30 cellular contexts compared by ENCODE assay signal in the genomic region with DNA sequence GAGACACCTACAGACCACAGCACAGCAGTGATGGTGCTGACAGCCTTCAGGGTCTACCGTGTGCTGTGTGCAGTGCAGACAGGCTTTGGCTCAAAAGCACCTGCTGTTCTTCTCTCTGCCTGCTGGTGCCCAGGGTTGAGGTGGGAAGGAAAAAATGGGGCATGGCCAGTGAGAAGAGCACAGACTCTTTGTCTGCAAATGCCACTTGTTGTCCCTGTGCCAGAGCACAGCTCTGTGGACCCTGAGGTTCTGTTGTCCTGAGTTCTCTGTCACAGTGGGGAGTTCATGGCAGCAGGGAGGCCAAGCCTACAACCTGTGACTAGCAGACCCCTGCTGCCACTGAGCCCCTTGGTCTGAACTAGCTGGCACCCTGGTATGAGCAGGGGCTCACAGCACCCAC.
"Had no signal": no experiment of that assay in that cellular context is flagged by ENCODE, and none has a peak within 500 bp of the region (broad histone marks: within the 10 kb centered on the region; RNA-seq: fewer than 3 reads in every experiment).

No MANE protein-coding gene starts in this region.

- H3K9me3 ChIP-seq: adrenal gland, body of pancreas, SJSA1, SK-N-SH had no signal

- H3K27ac ChIP-seq: adrenal gland, body of pancreas, PC-9, SJSA1 had no signal

- H3K9ac ChIP-seq: SK-N-SH had no signal

- H3K9me3 Mint-ChIP-seq: activated naive CD4-positive, alpha-beta T cell treated with anti-CD3 and anti-CD28 coated beads for 36 hours; activated naive CD4-positive, alpha-beta T cell treated with anti-CD3 and anti-CD28 coated beads, Interleukin-2, amount 50 U/mL, for 72 hours; activated T-cell treated with anti-CD3 and anti-CD28 coated beads, Interleukin-2, amount 50 U/mL, for 24 hours; T-helper 1 cell treated with Interleukin-12 subunit alpha and Interleukin-12 subunit beta and Interleukin-4 antibody, amounts not matched to agents 30 μg/mL and 1 μg/mL, for 36 hours had no signal

- H3K4me3 Mint-ChIP-seq: activated CD4-positive, alpha-beta T cell treated with anti-CD3 and anti-CD28 coated beads for 36 hours; activated CD4-positive, alpha-beta T cell treated with anti-CD3 and anti-CD28 coated beads, Interleukin-2, amount 10 ng/mL, durations not matched to agents 7 days and 5 days; activated CD8-positive, alpha-beta T cell treated with anti-CD3 and anti-CD28 coated beads, Interleukin-2, amount 10 ng/mL, durations not matched to agents 7 days and 5 days; activated naive CD4-positive, alpha-beta T cell treated with anti-CD3 and anti-CD28 coated beads for 36 hours; activated T-cell treated with anti-CD3 and anti-CD28 coated beads, Interleukin-2, amount 50 U/mL, for 24 hours; T-helper 1 cell treated with Interleukin-12 subunit alpha and Interleukin-12 subunit beta and Interleukin-4 antibody, amounts not matched to agents 30 μg/mL and 1 μg/mL, for 36 hours; T-helper 2 cell treated with Interferon-gamma antibody and Interleukin-4, amounts not matched to agents 5 μg/mL and 100 μg/mL, for 36 hours; WTC11 had no signal

- H3K27me3 Mint-ChIP-seq: activated CD4-positive, alpha-beta T cell treated with anti-CD3 and anti-CD28 coated beads, Interleukin-2, amount 10 ng/mL, durations not matched to agents 7 days and 5 days had no signal

- DNase-seq: activated CD4-positive, alpha-beta T cell treated with anti-CD3 and anti-CD28 coated beads for 36 hours; activated CD4-positive, alpha-beta T cell treated with anti-CD3 and anti-CD28 coated beads, Interleukin-2, amount 10 ng/mL, durations not matched to agents 7 days and 5 days; activated CD4-positive, alpha-beta T cell treated with anti-CD3 and anti-CD28 coated beads, Interleukin-2, amount 50 U/mL, for 48 hours; activated CD8-positive, alpha-beta T cell treated with anti-CD3 and anti-CD28 coated beads, Interleukin-2, amount 10 ng/mL, durations not matched to agents 7 days and 5 days; activated gamma-delta T cell treated with Interleukin-2 at 50 U/mL for 16 hours; activated naive CD4-positive, alpha-beta T cell treated with anti-CD3 and anti-CD28 coated beads for 36 hours; activated T-cell treated with anti-CD3 and anti-CD28 coated beads, Interleukin-2, amount 50 U/mL, for 24 hours; adrenal gland; body of pancreas; caudate nucleus; Karpas-422; KBM-7; MV-4-11; NCI-H1092; NCI-H1436 treated with DMSO at 0.1 percent for 48 hours; NCI-H1694 treated with DMSO at 0.1 percent for 48 hours; NCI-H2029; NCI-H345; NCI-H526; NCI-H748 treated with DMSO at 0.1 percent for 48 hours; PC-9; SHP77 treated with DMSO at 0.1 percent for 48 hours; SK-N-SH had no signal

- H3K36me3 ChIP-seq: adrenal gland, SJSA1 had no signal

- H3K27me3 ChIP-seq: body of pancreas, SJSA1 had no signal

- ATAC-seq: activated CD4-positive, alpha-beta T cell treated with anti-CD3 and anti-CD28 coated beads for 36 hours; activated CD4-positive, CD25-positive, alpha-beta regulatory T cell treated with anti-CD3 and anti-CD28 coated beads, Interleukin-2, amount 50 U/mL, for 24 hours; activated CD8-positive, alpha-beta T cell treated with anti-CD3 and anti-CD28 coated beads, Interleukin-2, amount 10 ng/mL, durations not matched to agents 7 days and 5 days; activated naive CD4-positive, alpha-beta T cell treated with anti-CD3 and anti-CD28 coated beads, Interleukin-2, amount 50 U/mL, for 72 hours; body of pancreas; WTC11 had no signal

- H3K4me3 ChIP-seq: adrenal gland, body of pancreas, PC-9, SJSA1 had no signal

- H3K27ac Mint-ChIP-seq: activated CD4-positive, alpha-beta T cell treated with anti-CD3 and anti-CD28 coated beads for 36 hours; activated CD4-positive, alpha-beta T cell treated with anti-CD3 and anti-CD28 coated beads, Interleukin-2, amount 10 ng/mL, durations not matched to agents 7 days and 5 days; activated CD8-positive, alpha-beta T cell treated with anti-CD3 and anti-CD28 coated beads, Interleukin-2, amount 10 ng/mL, durations not matched to agents 7 days and 5 days; activated naive CD4-positive, alpha-beta T cell treated with anti-CD3 and anti-CD28 coated beads for 36 hours; activated naive CD4-positive, alpha-beta T cell treated with anti-CD3 and anti-CD28 coated beads, Interleukin-2, amount 50 U/mL, for 72 hours; activated T-cell treated with anti-CD3 and anti-CD28 coated beads, Interleukin-2, amount 50 U/mL, for 24 hours; activated T-helper 2 cell treated with anti-CD3 and anti-CD28 coated beads, Interferon-gamma antibody, Interleukin-2, Interleukin-4, amounts not matched to agents 10 μg/mL and 5 μg/mL and 100 μg/mL, durations not matched to agents 14 hours and 24 hours and 36 hours; T-helper 1 cell treated with Interleukin-12 subunit alpha and Interleukin-12 subunit beta and Interleukin-4 antibody, amounts not matched to agents 30 μg/mL and 1 μg/mL, for 36 hours; T-helper 2 cell treated with Interferon-gamma antibody and Interleukin-4, amounts not matched to agents 5 μg/mL and 100 μg/mL, for 36 hours; WTC11 had no signal

- H3K4me2 ChIP-seq: PC-9, SK-N-SH had no signal

- H3K4me1 ChIP-seq: adrenal gland, body of pancreas, SJSA1 had no signal

- H2AFZ ChIP-seq: PC-9 had no signal

- H3K4me1 Mint-ChIP-seq: activated CD4-positive, alpha-beta T cell treated with anti-CD3 and anti-CD28 coated beads for 36 hours; activated CD4-positive, alpha-beta T cell treated with anti-CD3 and anti-CD28 coated beads, Interleukin-2, amount 10 ng/mL, durations not matched to agents 7 days and 5 days; WTC11 had no signal
